1 cellular context compared by ENCODE assay signal in genomic region chr3:133863865-133864264, GRCh38.
TF ChIP-seq lines count a peak whose summit lies in the region.

No MANE protein-coding gene starts in this region.

TF ChIP-seq in K562, 482 proteins besides CTCF, POLR2A, EP300 and RAD21:
- peak; percentile 66 for TF ChIP-seq ZNF740 (CRISPR knock-in tag; IDR thresholded peaks at IDR 0.05)
- TF ChIP-seq ZNF740 (tag; IDR thresholded peaks at IDR 0.05), result no peak
- no peak for TF ChIP-seq HNRNPL (IDR thresholded peaks at IDR 0.05; ENCODE audit: low read depth, low read length)
- no peak for TF ChIP-seq RFX1 (IDR thresholded peaks at IDR 0.05)
- no peak for TF ChIP-seq ZBTB26 (CRISPR knock-in tag; IDR thresholded peaks at IDR 0.05)
- no peak for TF ChIP-seq THAP7 (CRISPR knock-in tag; IDR thresholded peaks at IDR 0.05)
- no peak for TF ChIP-seq E2F6 (IDR thresholded peaks at IDR 0.05; ENCODE audit: borderline replicate concordance in 1 of 2, extremely low read depth in 1 of 2, insufficient read depth in 1 of 2, insufficient read length in 1 of 2, low read depth in 1 of 2, low read length in 1 of 2, poor library complexity in 1 of 2, severe bottlenecking in 1 of 2)
- no peak for TF ChIP-seq ZNF449 (CRISPR knock-in tag; IDR thresholded peaks at IDR 0.05)
TF ChIP-seq in K562: peak in this region for 1.
